Comparison of ENCODE assay signal across 15 cellular contexts in genomic region chr3:181316481-181316880, GRCh38.
A peak's percentile ranks its signal among the peaks of the same experiment; 100 is the strongest.
DNase-seq lines count a peak whose midpoint lies in the region; ATAC-seq and TF ChIP-seq lines count a peak whose summit lies in the region.
"Had no signal": no experiment of that assay in that cellular context is flagged by ENCODE, and none has a peak within 500 bp of the region (broad histone marks: within the 10 kb centered on the region; RNA-seq: fewer than 3 reads in every experiment).

No MANE protein-coding gene starts in this region.

- no peak overlapping the region for H3K27ac ChIP-seq in Karpas-422 (ENCODE audit: low read length)
- H3K27ac ChIP-seq: psoas muscle had no signal

- ATAC-seq in GM19023 (IDR thresholded peaks at IDR 0.05; ENCODE audit: unreplicated experiment) (no peak), HG03025 (IDR thresholded peaks at IDR 0.05; ENCODE audit: low FRiP score, unreplicated experiment) (no peak), natural killer cell (no peak)
- ATAC-seq: psoas muscle; stimulated activated naive B cell treated with anti-CD40 and anti-IgM and Interleukin-4, amounts not matched to agents 10 μg/mL and 1 μg/mL and 100 μg/mL, for 72 hours had no signal

- no peaks in the 10 kb centered on the region for H3K79me2 ChIP-seq in Karpas-422 (ENCODE audit: low read length)

- H2AFZ ChIP-seq in Karpas-422 (ENCODE audit: low read length): no peak overlapping the region

- no peaks in the 10 kb centered on the region for H3K27me3 Mint-ChIP-seq in natural killer cell (ENCODE audit: low read depth in 2 of 2)
- H3K27me3 Mint-ChIP-seq: stimulated activated naive B cell treated with anti-CD40 and anti-IgM and Interleukin-4, amounts not matched to agents 10 μg/mL and 1 μg/mL and 100 μg/mL, for 72 hours had no signal

- H3K4me1 ChIP-seq in Karpas-422 (ENCODE audit: low read length): no peaks in the 10 kb centered on the region
- H3K4me1 ChIP-seq: psoas muscle had no signal

- no peak overlapping the region for H3K4me2 ChIP-seq in Karpas-422 (ENCODE audit: low read depth, low read length, poor library complexity, severe bottlenecking)

- H3K4me3 Mint-ChIP-seq in natural killer cell: no peak overlapping the region
- H3K4me3 Mint-ChIP-seq: activated CD4-positive, alpha-beta T cell treated with anti-CD3 and anti-CD28 coated beads, Interleukin-2, amount 10 ng/mL, durations not matched to agents 24 days and 14 days; HFFc6; stimulated activated naive B cell treated with anti-CD40 and anti-IgM and Interleukin-4, amounts not matched to agents 10 μg/mL and 1 μg/mL and 100 μg/mL, for 72 hours; T-helper 1 cell treated with Interleukin-12 subunit alpha and Interleukin-12 subunit beta and Interleukin-4 antibody, amounts not matched to agents 30 μg/mL and 1 μg/mL, for 36 hours had no signal

- H3K9me3 ChIP-seq in Karpas-422 (ENCODE audit: low read length): no peaks in the 10 kb centered on the region
- H3K9me3 ChIP-seq: psoas muscle had no signal

- no peaks in the 10 kb centered on the region for H3K4me1 Mint-ChIP-seq in natural killer cell
- H3K4me1 Mint-ChIP-seq: activated CD4-positive, alpha-beta T cell treated with anti-CD3 and anti-CD28 coated beads, Interleukin-2, amount 10 ng/mL, durations not matched to agents 24 days and 14 days; stimulated activated naive B cell treated with anti-CD40 and anti-IgM and Interleukin-4, amounts not matched to agents 10 μg/mL and 1 μg/mL and 100 μg/mL, for 72 hours had no signal

- no peak overlapping the region for H3K27ac Mint-ChIP-seq in natural killer cell
- H3K27ac Mint-ChIP-seq: activated CD4-positive, alpha-beta T cell treated with anti-CD3 and anti-CD28 coated beads, Interleukin-2, amount 10 ng/mL, durations not matched to agents 24 days and 14 days; activated T-helper 2 cell treated with anti-CD3 and anti-CD28 coated beads, Interferon-gamma antibody, Interleukin-2, Interleukin-4, amounts not matched to agents 10 μg/mL and 5 μg/mL and 100 μg/mL, durations not matched to agents 14 hours and 24 hours and 36 hours; HFFc6; stimulated activated naive B cell treated with anti-CD40 and anti-IgM and Interleukin-4, amounts not matched to agents 10 μg/mL and 1 μg/mL and 100 μg/mL, for 72 hours; T-helper 1 cell treated with Interleukin-12 subunit alpha and Interleukin-12 subunit beta and Interleukin-4 antibody, amounts not matched to agents 30 μg/mL and 1 μg/mL, for 36 hours had no signal

- TF ChIP-seq CTCF in natural killer cell (IDR thresholded peaks at IDR 0.05): no peak

- no peak overlapping the region for H3K4me3 ChIP-seq in Karpas-422 (ENCODE audit: low read length)
- H3K4me3 ChIP-seq: psoas muscle had no signal

- H3K36me3 Mint-ChIP-seq in natural killer cell: no peaks in the 10 kb centered on the region
- H3K36me3 Mint-ChIP-seq: stimulated activated naive B cell treated with anti-CD40 and anti-IgM and Interleukin-4, amounts not matched to agents 10 μg/mL and 1 μg/mL and 100 μg/mL, for 72 hours had no signal

- DNase-seq in ACHN (peak; percentile 24), Karpas-422 (peak; percentile 56), SW480 (ENCODE audit: low spot score) (peak; percentile 26), fibroblast of peridontal ligament (ENCODE audit: extremely low read depth) (peak; percentile 13), natural killer cell (no peak), NCI-H187 (lab: John Stamatoyannopoulos, UW) (no peak)
- DNase-seq: activated CD4-positive, alpha-beta T cell treated with anti-CD3 and anti-CD28 coated beads, Interleukin-2, amount 10 ng/mL, durations not matched to agents 24 days and 14 days; HFFc6; psoas muscle; stimulated activated CD4-positive, alpha-beta T cell treated with anti-CD3 and anti-CD28 coated beads, Interleukin-4, amount 100 ng/mL, for 1 hour; stimulated activated naive B cell treated with anti-CD40 and anti-IgM and Interleukin-4, amounts not matched to agents 10 μg/mL and 1 μg/mL and 100 μg/mL, for 72 hours had no signal

- H4K20me1 ChIP-seq in Karpas-422 (ENCODE audit: insufficient read depth, low read depth, low read length): no peaks in the 10 kb centered on the region

- no peaks in the 10 kb centered on the region for H3K9me2 ChIP-seq in Karpas-422 (replicated peaks; ENCODE audit: insufficient read depth, low read length)

- H3K9me3 Mint-ChIP-seq in natural killer cell: peaks cover 4 to 10% of the 10 kb centered on the region in 2 donors
- H3K9me3 Mint-ChIP-seq: activated CD4-positive, alpha-beta T cell treated with anti-CD3 and anti-CD28 coated beads, Interleukin-2, amount 10 ng/mL, durations not matched to agents 24 days and 14 days; activated T-helper 2 cell treated with anti-CD3 and anti-CD28 coated beads, Interferon-gamma antibody, Interleukin-2, Interleukin-4, amounts not matched to agents 10 μg/mL and 5 μg/mL and 100 μg/mL, durations not matched to agents 14 hours and 24 hours and 36 hours; T-helper 1 cell treated with Interleukin-12 subunit alpha and Interleukin-12 subunit beta and Interleukin-4 antibody, amounts not matched to agents 30 μg/mL and 1 μg/mL, for 36 hours had no signal

- intact Hi-C loops in natural killer cell (cut with micrococcal nuclease): no loop called here

- H3K9ac ChIP-seq in Karpas-422 (ENCODE audit: low read length): no peak overlapping the region

- no peaks in the 10 kb centered on the region for H3K27me3 ChIP-seq in Karpas-422 (ENCODE audit: low read length)

- no peaks in the 10 kb centered on the region for H3K36me3 ChIP-seq in Karpas-422 (ENCODE audit: insufficient read depth, low read length)

- in situ Hi-C loops in ACHN (cut with HindIII; ENCODE audit: low pct_ligation_motif_present, low pct_unique_long_range_greater_than_20kb, low sequenced_read_pairs): no loop called here

Comparison
In these comparisons a context has a peak if more than half of its experiments do, and no peak if none do; other contexts are left out.
1. DNase-seq: peak in ACHN (single experiment), Karpas-422 (single experiment), SW480 (single experiment) and fibroblast of peridontal ligament (single experiment); none in natural killer cell (single experiment) and NCI-H187 (0 of 2).